Comparison of ENCODE assay signal across 1 cellular context in the genomic region with DNA sequence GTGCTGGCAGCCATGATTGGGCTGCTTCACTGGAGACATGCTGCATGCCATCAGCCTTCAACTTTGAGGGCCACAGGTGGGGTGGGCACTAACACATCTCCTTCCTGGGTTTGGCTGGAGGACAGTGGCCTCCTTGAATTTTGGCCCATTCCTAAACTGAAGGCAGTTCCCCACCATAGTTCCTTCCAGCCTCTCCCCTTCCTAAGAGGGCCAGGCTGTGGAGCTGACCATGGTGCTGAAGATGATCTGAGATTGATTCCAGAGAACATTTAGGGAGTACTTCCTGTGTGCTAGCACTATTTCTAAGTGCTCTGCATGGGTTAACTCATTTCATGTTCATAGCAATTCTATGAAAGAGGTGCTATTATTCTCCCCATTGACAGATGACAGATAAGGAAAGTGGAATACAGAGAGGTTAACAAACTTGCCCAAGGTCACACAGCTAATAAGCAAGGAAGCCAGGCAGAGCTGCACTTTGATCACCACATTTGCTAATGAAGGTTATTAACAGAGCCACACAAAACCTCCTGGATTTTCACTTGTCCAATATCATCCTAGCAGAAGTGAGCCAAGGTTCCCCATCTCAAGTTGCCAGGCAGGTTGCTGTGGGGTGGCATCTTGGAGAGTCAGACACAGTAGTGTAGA.
TF ChIP-seq lines count a peak whose summit lies in the region.

No MANE protein-coding gene starts in this region.

TF ChIP-seq in HepG2, 621 proteins besides CTCF, POLR2A, EP300 and RAD21 (continued from another document and continues in another):
- TF ChIP-seq NPAS2 (CRISPR knock-in tag; IDR thresholded peaks at IDR 0.05; ENCODE audit: borderline replicate concordance) (no peak), MAZ (IDR thresholded peaks at IDR 0.05; ENCODE audit: borderline replicate concordance, low read depth, low read length) (no peak), MAZ (CRISPR knock-in tag; IDR thresholded peaks at IDR 0.05; ENCODE audit: low read depth) (no peak), REL (CRISPR knock-in tag; conservative IDR thresholded peaks at IDR 0.05) (no peak), KLF12 (CRISPR knock-in tag; IDR thresholded peaks at IDR 0.05; ENCODE audit: borderline replicate concordance) (no peak), SP2 (CRISPR knock-in tag; IDR thresholded peaks at IDR 0.05) (no peak), ZNF788 (CRISPR knock-in tag; IDR thresholded peaks at IDR 0.05; ENCODE audit: borderline replicate concordance) (no peak), SALL2 (CRISPR knock-in tag; IDR thresholded peaks at IDR 0.05) (no peak), SRY (CRISPR knock-in tag; IDR thresholded peaks at IDR 0.05) (no peak; the same call in 1 of the 2 replicates), ZNF570 (CRISPR knock-in tag; IDR thresholded peaks at IDR 0.05; ENCODE audit: borderline replicate concordance) (no peak), SETDB1 (CRISPR knock-in tag; IDR thresholded peaks at IDR 0.05; ENCODE audit: borderline replicate concordance) (no peak), GATAD2A (CRISPR knock-in tag; IDR thresholded peaks at IDR 0.05) (no peak), SMARCC2 (IDR thresholded peaks at IDR 0.05) (no peak), ZNF343 (CRISPR knock-in tag; IDR thresholded peaks at IDR 0.05) (no peak), ZNF441 (CRISPR knock-in tag; IDR thresholded peaks at IDR 0.05; ENCODE audit: borderline replicate concordance) (0 out of 2 replicates have a peak, but pooled peaks have one; percentile 21), SOX13 (IDR thresholded peaks at IDR 0.05) (no peak), SOX13 (CRISPR knock-in tag; conservative IDR thresholded peaks at IDR 0.05 in 1 of 2, IDR thresholded peaks at IDR 0.05 in 1 of 2) (peak in 1 of 2 experiments; percentile 24; a peak in 1 of 4 replicates), IRF2 (CRISPR knock-in tag; IDR thresholded peaks at IDR 0.05) (no peak), PLRG1 (conservative IDR thresholded peaks at IDR 0.05) (no peak), RORA (CRISPR knock-in tag; IDR thresholded peaks at IDR 0.05) (no peak), PRPF4 (IDR thresholded peaks at IDR 0.05; ENCODE audit: low read depth, low read length, poor library complexity, severe bottlenecking) (no peak), ZNF335 (CRISPR knock-in tag; IDR thresholded peaks at IDR 0.05) (no peak), IKZF1 (IDR thresholded peaks at IDR 0.05) (no peak), NFYB (CRISPR knock-in tag; IDR thresholded peaks at IDR 0.05) (no peak), ZFP1 (CRISPR knock-in tag; IDR thresholded peaks at IDR 0.05) (no peak), POLR2G (IDR thresholded peaks at IDR 0.05; ENCODE audit: low read depth, low read length) (no peak), ERF (CRISPR knock-in tag; IDR thresholded peaks at IDR 0.05) (no peak), JUNB (CRISPR knock-in tag; IDR thresholded peaks at IDR 0.05; ENCODE audit: borderline replicate concordance) (no peak), SNAI1 (CRISPR knock-in tag; IDR thresholded peaks at IDR 0.05; ENCODE audit: borderline replicate concordance) (no peak)
- TF ChIP-seq, protein P1, sequence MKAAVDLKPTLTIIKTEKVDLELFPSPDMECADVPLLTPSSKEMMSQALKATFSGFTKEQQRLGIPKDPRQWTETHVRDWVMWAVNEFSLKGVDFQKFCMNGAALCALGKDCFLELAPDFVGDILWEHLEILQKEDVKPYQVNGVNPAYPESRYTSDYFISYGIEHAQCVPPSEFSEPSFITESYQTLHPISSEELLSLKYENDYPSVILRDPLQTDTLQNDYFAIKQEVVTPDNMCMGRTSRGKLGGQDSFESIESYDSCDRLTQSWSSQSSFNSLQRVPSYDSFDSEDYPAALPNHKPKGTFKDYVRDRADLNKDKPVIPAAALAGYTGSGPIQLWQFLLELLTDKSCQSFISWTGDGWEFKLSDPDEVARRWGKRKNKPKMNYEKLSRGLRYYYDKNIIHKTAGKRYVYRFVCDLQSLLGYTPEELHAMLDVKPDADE (CRISPR knock-in tag; IDR thresholded peaks at IDR 0.05), result no peak
- TF ChIP-seq, protein P2, sequence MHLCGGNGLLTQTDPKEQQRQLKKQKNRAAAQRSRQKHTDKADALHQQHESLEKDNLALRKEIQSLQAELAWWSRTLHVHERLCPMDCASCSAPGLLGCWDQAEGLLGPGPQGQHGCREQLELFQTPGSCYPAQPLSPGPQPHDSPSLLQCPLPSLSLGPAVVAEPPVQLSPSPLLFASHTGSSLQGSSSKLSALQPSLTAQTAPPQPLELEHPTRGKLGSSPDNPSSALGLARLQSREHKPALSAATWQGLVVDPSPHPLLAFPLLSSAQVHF (CRISPR knock-in tag; IDR thresholded peaks at IDR 0.05), result no peak
- TF ChIP-seq, protein P3, sequence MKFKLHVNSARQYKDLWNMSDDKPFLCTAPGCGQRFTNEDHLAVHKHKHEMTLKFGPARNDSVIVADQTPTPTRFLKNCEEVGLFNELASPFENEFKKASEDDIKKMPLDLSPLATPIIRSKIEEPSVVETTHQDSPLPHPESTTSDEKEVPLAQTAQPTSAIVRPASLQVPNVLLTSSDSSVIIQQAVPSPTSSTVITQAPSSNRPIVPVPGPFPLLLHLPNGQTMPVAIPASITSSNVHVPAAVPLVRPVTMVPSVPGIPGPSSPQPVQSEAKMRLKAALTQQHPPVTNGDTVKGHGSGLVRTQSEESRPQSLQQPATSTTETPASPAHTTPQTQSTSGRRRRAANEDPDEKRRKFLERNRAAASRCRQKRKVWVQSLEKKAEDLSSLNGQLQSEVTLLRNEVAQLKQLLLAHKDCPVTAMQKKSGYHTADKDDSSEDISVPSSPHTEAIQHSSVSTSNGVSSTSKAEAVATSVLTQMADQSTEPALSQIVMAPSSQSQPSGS (CRISPR knock-in tag; IDR thresholded peaks at IDR 0.05), result no peak
- TF ChIP-seq, protein P4, sequence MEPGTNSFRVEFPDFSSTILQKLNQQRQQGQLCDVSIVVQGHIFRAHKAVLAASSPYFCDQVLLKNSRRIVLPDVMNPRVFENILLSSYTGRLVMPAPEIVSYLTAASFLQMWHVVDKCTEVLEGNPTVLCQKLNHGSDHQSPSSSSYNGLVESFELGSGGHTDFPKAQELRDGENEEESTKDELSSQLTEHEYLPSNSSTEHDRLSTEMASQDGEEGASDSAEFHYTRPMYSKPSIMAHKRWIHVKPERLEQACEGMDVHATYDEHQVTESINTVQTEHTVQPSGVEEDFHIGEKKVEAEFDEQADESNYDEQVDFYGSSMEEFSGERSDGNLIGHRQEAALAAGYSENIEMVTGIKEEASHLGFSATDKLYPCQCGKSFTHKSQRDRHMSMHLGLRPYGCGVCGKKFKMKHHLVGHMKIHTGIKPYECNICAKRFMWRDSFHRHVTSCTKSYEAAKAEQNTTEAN (CRISPR knock-in tag; conservative IDR thresholded peaks at IDR 0.05), result 0 out of 2 replicates have a peak, but pooled peaks have one; percentile 32
- TF ChIP-seq, protein P5, sequence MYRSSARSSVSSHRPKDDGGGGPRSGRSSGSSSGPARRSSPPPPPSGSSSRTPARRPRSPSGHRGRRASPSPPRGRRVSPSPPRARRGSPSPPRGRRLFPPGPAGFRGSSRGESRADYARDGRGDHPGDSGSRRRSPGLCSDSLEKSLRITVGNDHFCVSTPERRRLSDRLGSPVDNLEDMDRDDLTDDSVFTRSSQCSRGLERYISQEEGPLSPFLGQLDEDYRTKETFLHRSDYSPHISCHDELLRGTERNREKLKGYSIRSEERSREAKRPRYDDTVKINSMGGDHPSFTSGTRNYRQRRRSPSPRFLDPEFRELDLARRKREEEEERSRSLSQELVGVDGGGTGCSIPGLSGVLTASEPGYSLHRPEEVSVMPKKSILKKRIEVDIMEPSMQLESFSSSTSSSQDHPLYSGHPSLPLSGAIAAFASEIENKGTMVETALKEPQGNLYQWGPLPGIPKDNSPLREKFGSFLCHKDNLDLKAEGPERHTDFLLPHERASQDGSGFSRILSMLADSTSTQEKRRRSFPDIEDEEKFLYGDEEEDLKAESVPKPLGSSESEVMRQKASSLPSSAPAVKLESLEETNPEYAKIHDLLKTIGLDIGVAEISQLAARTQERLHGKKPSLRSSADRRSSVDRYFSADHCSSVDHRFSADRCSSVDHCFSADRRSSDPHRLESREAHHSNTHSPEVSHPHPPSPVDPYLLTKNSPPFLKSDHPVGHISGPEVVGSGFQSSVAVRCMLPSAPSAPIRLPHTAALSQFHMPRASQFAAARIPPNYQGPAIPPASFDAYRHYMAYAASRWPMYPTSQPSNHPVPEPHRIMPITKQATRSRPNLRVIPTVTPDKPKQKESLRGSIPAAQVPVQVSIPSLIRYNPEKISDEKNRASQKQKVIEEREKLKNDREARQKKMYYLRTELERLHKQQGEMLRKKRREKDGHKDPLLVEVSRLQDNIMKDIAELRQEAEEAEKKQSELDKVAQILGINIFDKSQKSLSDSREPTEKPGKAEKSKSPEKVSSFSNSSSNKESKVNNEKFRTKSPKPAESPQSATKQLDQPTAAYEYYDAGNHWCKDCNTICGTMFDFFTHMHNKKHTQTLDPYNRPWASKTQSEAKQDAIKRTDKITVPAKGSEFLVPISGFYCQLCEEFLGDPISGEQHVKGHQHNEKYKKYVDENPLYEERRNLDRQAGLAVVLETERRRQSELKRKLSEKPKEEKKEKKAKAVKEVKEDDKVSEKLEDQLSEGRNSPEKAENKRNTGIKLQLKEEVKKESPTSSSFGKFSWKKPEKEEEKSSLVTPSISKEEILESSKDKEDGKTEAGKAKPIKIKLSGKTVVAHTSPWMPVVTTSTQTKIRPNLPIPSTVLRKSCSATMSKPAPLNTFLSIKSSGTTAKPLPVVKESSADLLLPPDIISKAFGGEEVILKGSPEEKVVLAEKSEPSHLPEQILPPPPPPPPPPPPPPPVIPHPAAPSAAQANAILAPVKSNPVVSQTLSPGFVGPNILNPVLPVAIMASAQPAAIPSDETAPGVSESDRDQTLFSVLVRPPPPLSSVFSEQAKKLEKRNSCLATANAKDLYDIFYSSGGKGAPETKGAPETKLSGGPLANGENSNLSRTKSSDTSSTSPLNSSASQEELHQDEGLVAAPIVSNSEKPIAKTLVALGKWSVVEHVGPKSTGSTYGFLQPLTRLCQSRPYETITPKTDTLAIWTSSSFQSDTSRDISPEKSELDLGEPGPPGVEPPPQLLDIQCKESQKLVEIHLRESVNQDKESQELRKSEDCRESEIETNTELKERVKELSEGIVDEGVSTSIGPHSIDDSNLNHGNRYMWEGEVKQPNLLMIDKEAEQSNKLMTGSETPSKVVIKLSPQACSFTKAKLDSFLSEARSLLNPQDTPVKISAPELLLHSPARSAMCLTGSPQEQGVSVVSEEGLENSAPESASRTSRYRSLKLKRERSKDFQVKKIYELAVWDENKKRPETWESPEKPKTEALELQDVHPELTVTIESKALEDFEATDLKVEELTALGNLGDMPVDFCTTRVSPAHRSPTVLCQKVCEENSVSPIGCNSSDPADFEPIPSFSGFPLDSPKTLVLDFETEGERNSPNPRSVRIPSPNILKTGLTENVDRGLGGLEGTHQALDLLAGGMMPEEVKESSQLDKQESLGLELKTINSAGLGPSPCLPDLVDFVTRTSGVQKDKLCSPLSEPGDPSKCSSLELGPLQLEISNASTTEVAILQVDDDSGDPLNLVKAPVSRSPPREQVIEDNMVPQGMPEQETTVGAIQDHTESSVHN (CRISPR knock-in tag; IDR thresholded peaks at IDR 0.05), result no peak
- TF ChIP-seq, protein P6, sequence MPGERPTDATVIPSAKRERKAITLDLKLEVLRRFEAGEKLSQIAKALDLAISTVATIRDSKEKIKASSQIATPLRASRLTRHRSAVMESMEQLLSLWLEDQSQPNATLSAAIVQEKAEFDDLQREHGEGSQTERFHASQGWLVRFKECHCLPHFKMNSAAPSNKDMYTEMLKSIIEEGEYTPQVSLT (CRISPR knock-in tag; IDR thresholded peaks at IDR 0.05; ENCODE audit: borderline replicate concordance, low read depth), result no peak
- TF ChIP-seq, protein P7, sequence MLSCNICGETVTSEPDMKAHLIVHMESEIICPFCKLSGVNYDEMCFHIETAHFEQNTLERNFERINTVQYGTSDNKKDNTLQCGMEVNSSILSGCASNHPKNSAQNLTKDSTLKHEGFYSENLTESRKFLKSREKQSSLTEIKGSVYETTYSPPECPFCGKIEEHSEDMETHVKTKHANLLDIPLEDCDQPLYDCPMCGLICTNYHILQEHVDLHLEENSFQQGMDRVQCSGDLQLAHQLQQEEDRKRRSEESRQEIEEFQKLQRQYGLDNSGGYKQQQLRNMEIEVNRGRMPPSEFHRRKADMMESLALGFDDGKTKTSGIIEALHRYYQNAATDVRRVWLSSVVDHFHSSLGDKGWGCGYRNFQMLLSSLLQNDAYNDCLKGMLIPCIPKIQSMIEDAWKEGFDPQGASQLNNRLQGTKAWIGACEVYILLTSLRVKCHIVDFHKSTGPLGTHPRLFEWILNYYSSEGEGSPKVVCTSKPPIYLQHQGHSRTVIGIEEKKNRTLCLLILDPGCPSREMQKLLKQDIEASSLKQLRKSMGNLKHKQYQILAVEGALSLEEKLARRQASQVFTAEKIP (CRISPR knock-in tag; IDR thresholded peaks at IDR 0.05; ENCODE audit: borderline replicate concordance), result no peak
- TF ChIP-seq, protein P8, sequence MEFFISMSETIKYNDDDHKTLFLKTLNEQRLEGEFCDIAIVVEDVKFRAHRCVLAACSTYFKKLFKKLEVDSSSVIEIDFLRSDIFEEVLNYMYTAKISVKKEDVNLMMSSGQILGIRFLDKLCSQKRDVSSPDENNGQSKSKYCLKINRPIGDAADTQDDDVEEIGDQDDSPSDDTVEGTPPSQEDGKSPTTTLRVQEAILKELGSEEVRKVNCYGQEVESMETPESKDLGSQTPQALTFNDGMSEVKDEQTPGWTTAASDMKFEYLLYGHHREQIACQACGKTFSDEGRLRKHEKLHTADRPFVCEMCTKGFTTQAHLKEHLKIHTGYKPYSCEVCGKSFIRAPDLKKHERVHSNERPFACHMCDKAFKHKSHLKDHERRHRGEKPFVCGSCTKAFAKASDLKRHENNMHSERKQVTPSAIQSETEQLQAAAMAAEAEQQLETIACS (CRISPR knock-in tag; IDR thresholded peaks at IDR 0.05), result no peak
- TF ChIP-seq, protein P9, sequence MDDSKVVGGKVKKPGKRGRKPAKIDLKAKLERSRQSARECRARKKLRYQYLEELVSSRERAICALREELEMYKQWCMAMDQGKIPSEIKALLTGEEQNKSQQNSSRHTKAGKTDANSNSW (CRISPR knock-in tag; IDR thresholded peaks at IDR 0.05; ENCODE audit: borderline replicate concordance), result no peak
- TF ChIP-seq, protein P10, sequence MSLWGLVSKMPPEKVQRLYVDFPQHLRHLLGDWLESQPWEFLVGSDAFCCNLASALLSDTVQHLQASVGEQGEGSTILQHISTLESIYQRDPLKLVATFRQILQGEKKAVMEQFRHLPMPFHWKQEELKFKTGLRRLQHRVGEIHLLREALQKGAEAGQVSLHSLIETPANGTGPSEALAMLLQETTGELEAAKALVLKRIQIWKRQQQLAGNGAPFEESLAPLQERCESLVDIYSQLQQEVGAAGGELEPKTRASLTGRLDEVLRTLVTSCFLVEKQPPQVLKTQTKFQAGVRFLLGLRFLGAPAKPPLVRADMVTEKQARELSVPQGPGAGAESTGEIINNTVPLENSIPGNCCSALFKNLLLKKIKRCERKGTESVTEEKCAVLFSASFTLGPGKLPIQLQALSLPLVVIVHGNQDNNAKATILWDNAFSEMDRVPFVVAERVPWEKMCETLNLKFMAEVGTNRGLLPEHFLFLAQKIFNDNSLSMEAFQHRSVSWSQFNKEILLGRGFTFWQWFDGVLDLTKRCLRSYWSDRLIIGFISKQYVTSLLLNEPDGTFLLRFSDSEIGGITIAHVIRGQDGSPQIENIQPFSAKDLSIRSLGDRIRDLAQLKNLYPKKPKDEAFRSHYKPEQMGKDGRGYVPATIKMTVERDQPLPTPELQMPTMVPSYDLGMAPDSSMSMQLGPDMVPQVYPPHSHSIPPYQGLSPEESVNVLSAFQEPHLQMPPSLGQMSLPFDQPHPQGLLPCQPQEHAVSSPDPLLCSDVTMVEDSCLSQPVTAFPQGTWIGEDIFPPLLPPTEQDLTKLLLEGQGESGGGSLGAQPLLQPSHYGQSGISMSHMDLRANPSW (CRISPR knock-in tag; IDR thresholded peaks at IDR 0.05; ENCODE audit: borderline replicate concordance), result no peak
